ENCODE assay signal across 8 cellular contexts in genomic region chr2:232327089-232328037, GRCh38. TPM values are rescaled to one million over a fixed set of nuclear protein-coding genes. Genes with fewer than 3 reads are reported as not detected.
DNase-seq lines count a peak whose midpoint lies in the region; ATAC-seq and TF ChIP-seq lines count a peak whose summit lies in the region.

No MANE protein-coding gene starts in this region.

- no peak overlapping the region for H3K4me3 ChIP-seq in cardiac fibroblast (replicated peaks in 1 of 2; ENCODE audit: low read depth in 2 of 2, low read length in 2 of 2)

- TF ChIP-seq CTCF in AG09319 (IDR thresholded peaks at IDR 0.05; ENCODE audit: low read depth, low read length) (peak; percentile 75), cardiac fibroblast (IDR thresholded peaks at IDR 0.05; ENCODE audit: low read depth, low read length) (peak; percentile 83)

- DNase-seq in AG09319 (ENCODE audit: extremely low read depth, low read depth) = peak; percentile 10
- peak; percentile 65 to 81 (median 73) for DNase-seq in activated CD4-positive, CD25-positive, alpha-beta regulatory T cell (lab: John Stamatoyannopoulos, UW)
- DNase-seq in cardiac fibroblast (ENCODE audit: low read depth in 2 of 2) = peak; percentile 66 to 73
- peak; percentile 54 to 79 for DNase-seq in left colon
- peak; percentile 86 for DNase-seq in stimulated activated CD4-positive, alpha-beta T cell treated with anti-CD3 and anti-CD28 coated beads, Interleukin-4, amount 100 ng/mL, for 24 hours
- DNase-seq in NCI-H226 = no peak

- no peak for TF ChIP-seq EP300 in Ishikawa (IDR thresholded peaks at IDR 0.05; ENCODE audit: borderline replicate concordance)

- ATAC-seq in GM18498 (IDR thresholded peaks at IDR 0.05; ENCODE audit: unreplicated experiment) (peak; percentile 65), left colon (peak; percentile 88)

- intact Hi-C loops in left colon (cut with DNase I, micrococcal nuclease) = loop anchor here (5.0 to 10.0 kb wide), 2 partner anchors 400 to 403 kb away; partner anchors contain the start of gene NPPC (in 2 of the 2)

- peak; percentile 75 for TF ChIP-seq RAD21 in Ishikawa (IDR thresholded peaks at IDR 0.05; ENCODE audit: low read depth)

TF ChIP-seq in Ishikawa, 13 proteins besides CTCF, POLR2A, EP300 and RAD21:
- TF ChIP-seq ZBTB7A (IDR thresholded peaks at IDR 0.05; ENCODE audit: low read depth) = no peak
- no peak for TF ChIP-seq EGR1 (IDR thresholded peaks at IDR 0.05)
- no peak for TF ChIP-seq NFIC (IDR thresholded peaks at IDR 0.05)
- TF ChIP-seq YY1 (IDR thresholded peaks at IDR 0.05; ENCODE audit: low read depth) = no peak
- no peak for TF ChIP-seq USF1 (IDR thresholded peaks at IDR 0.05)
- TF ChIP-seq, protein P1, sequence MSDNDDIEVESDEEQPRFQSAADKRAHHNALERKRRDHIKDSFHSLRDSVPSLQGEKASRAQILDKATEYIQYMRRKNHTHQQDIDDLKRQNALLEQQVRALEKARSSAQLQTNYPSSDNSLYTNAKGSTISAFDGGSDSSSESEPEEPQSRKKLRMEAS (IDR thresholded peaks at IDR 0.05) = no peak
- no peak for TF ChIP-seq TAF1 (IDR thresholded peaks at IDR 0.05; ENCODE audit: low read depth)
- no peak for TF ChIP-seq TCF12 (IDR thresholded peaks at IDR 0.05; ENCODE audit: low read depth)

RNA-seq across cellular contexts. Expression of gene ALPP, which starts 51.2 kb away (rescaled TPM):
- under 1 TPM in 1 of 2 donors, not detected in 1; 0.15 TPM for total RNA-seq in left colon
